ENCODE assay signal across 12 cellular contexts in genomic region chr22:36562261-36562835, GRCh38. TPM values are rescaled to one million over a fixed set of nuclear protein-coding genes. Genes with fewer than 3 reads are reported as not detected.
A peak's percentile ranks its signal among the peaks of the same experiment; 100 is the strongest.
DNase-seq lines count a peak whose midpoint lies in the region; ATAC-seq, FAIRE-seq and TF ChIP-seq lines count a peak whose summit lies in the region.
"Had no signal": no experiment of that assay in that cellular context is flagged by ENCODE, and none has a peak within 500 bp of the region (broad histone marks: within the 10 kb centered on the region; RNA-seq: fewer than 3 reads in every experiment).

No MANE protein-coding gene starts in this region.

- no peak overlapping the region for H3K4me2 ChIP-seq in mammary epithelial cell (ENCODE audit: insufficient read depth, low read depth, low read length)

- CTCF ChIA-PET in mammary epithelial cell (lab: Charles Lee; ENCODE audit: low non-redundant PET) = no interaction called here

- no peak overlapping the region for H3K27ac ChIP-seq in mammary epithelial cell (ENCODE audit: insufficient read depth, low read depth, low read length)

- in situ Hi-C loops in mammary epithelial cell (cut with MboI; ENCODE audit: low sequenced_read_pairs in 2 of 2) = no loop called here

- no peaks in the 10 kb centered on the region for H3K9me3 ChIP-seq in mammary epithelial cell (replicated peaks; ENCODE audit: insufficient read depth, low read length)
- no peaks in the 10 kb centered on the region for H3K9me3 ChIP-seq in mucosa of descending colon
- no peaks in the 10 kb centered on the region for H3K9me3 ChIP-seq in T-helper 17 cell (ENCODE audit: control insufficient read depth, low read length, poor library complexity, severe bottlenecking)

- H3K36me3 Mint-ChIP-seq in T-helper 17 cell (ENCODE audit: low read depth) = peaks cover 2% of the 10 kb centered on the region
- H3K36me3 Mint-ChIP-seq: naive B cell, T-cell had no signal

- no peak for TF ChIP-seq POLR2A in GM12892 (IDR thresholded peaks at IDR 0.05; ENCODE audit: low read depth, low read length)

- no peak for FAIRE-seq in GM12892 (lab: Jason Lieb, UNC)

- H3K4me3 Mint-ChIP-seq in T-helper 17 cell = no peak overlapping the region
- H3K4me3 Mint-ChIP-seq: T-cell had no signal

- dilution Hi-C loops in mammary epithelial cell (cut with HindIII; ENCODE audit: low sequenced_read_pairs) = no loop called here

- H3K79me2 ChIP-seq in mammary epithelial cell (ENCODE audit: insufficient read depth, low read length) = no peaks in the 10 kb centered on the region

- DNase-seq in Daoy (ENCODE audit: low read depth) (peak; percentile 85), LHCN-M2 (ENCODE audit: low read depth) (peak; percentile 41), mammary epithelial cell (peak; percentile 65), mucosa of descending colon (no peak), T-helper 17 cell (no peak), GM12892 (ENCODE audit: insufficient read length) (no peak)
- DNase-seq in activated CD8-positive, alpha-beta memory T cell treated with anti-CD3 and anti-CD28 coated beads, Interleukin-2, amount 50 U/mL, for 48 hours = no peak
- DNase-seq: DMS 273 treated with DMSO at 0.1 percent for 48 hours, naive B cell, NCI-H1105 treated with DMSO at 0.1 percent for 48 hours, T-cell had no signal

- no TSS peak for BruUV-seq in mammary epithelial cell (replicated peaks; lab: Mats Ljungman, UMichigan)

- no peak overlapping the region for H3K4me3 ChIP-seq in mammary epithelial cell (replicated peaks in 1 of 3; ENCODE audit: insufficient read depth in 1 of 3, low read depth in 2 of 3, low read length in 3 of 3)
- no peak overlapping the region for H3K4me3 ChIP-seq in mucosa of descending colon

- no peaks in the 10 kb centered on the region for H4K20me1 ChIP-seq in mammary epithelial cell (ENCODE audit: insufficient read depth, low read length)

- H3K4me1 ChIP-seq in mammary epithelial cell (ENCODE audit: insufficient read depth, low read length) (peaks cover 8% of the 10 kb centered on the region), mucosa of descending colon (ENCODE audit: low read depth) (no peaks in the 10 kb centered on the region)

- H3K27ac Mint-ChIP-seq in T-helper 17 cell = no peak overlapping the region
- H3K27ac Mint-ChIP-seq: T-cell had no signal

- H2AFZ ChIP-seq in mammary epithelial cell (ENCODE audit: low read depth, low read length) = peak overlapping the region; percentile 6

- no peaks in the 10 kb centered on the region for H3K36me3 ChIP-seq in mammary epithelial cell (ENCODE audit: insufficient read depth, low read length)
- no peaks in the 10 kb centered on the region for H3K36me3 ChIP-seq in mucosa of descending colon (ENCODE audit: low read depth)

- intact Hi-C loops in mammary epithelial cell (cut with micrococcal nuclease) = no loop called here
- intact Hi-C loops in mucosa of descending colon (cut with DNase I, micrococcal nuclease) = no loop called here

- peak; percentile 34 for ATAC-seq in mucosa of descending colon
- no peak for ATAC-seq in HG03175 (IDR thresholded peaks at IDR 0.05; ENCODE audit: unreplicated experiment)
- no peak for ATAC-seq in T-helper 17 cell
- ATAC-seq: T-cell had no signal

- H3K9ac ChIP-seq in mammary epithelial cell (ENCODE audit: insufficient read depth, low read length) = no peak overlapping the region

- H3K4me1 Mint-ChIP-seq in T-helper 17 cell = peaks cover 7% of the 10 kb centered on the region

- 77% methylated on average over 11 of the region's 11 CpGs for WGBS in mammary epithelial cell (ENCODE audit: low coverage, missing lambda C conversion rate)

- H3K27me3 ChIP-seq in mammary epithelial cell (ENCODE audit: insufficient read depth, low read length) = no peaks in the 10 kb centered on the region

- TF ChIP-seq CTCF in mammary epithelial cell (conservative IDR thresholded peaks at IDR 0.05 in 1 of 2, IDR thresholded peaks at IDR 0.05 in 1 of 2; ENCODE audit: extremely low read depth in 1 of 2, insufficient read depth in 1 of 2, low read depth in 1 of 2, low read length in 2 of 2) (no peak), mucosa of descending colon (IDR thresholded peaks at IDR 0.05) (no peak)

- peaks cover 54% of the 10 kb centered on the region for H3K27me3 Mint-ChIP-seq in T-helper 17 cell

RNA-seq across cellular contexts. Expression of gene EIF3D, which starts 33.4 kb away (rescaled TPM):
- 519 and 532 TPM in 2 replicates for total RNA-seq in Daoy (2014; rRNA removed; shearing (Covaris generic))
- 455 and 528 TPM in 2 replicates for total RNA-seq in LHCN-M2 (2014; rRNA removed)
- 244 TPM for polyA plus RNA-seq in LHCN-M2 (2012)
- total RNA-seq in mammary epithelial cell = 100 to 1,000 TPM; 210 to 354 TPM
- polyA plus RNA-seq in mammary epithelial cell = 497 TPM
- polyA minus RNA-seq in mammary epithelial cell = 395 TPM
- total RNA-seq in mucosa of descending colon = 100 to 1,000 TPM; 135 to 145 (median 142) TPM
- total RNA-seq in T-helper 17 cell = 100 to 1,000 TPM; 231 to 239 TPM
- 282 TPM for polyA plus RNA-seq in GM12892 (2012; ENCODE audit: missing spikeins)

RNA-seq across cellular contexts. Expression of gene FOXRED2, which starts 55.5 kb away (rescaled TPM):
- total RNA-seq in Daoy (2014; rRNA removed; shearing (Covaris generic)) = 3.6 and 4.5 TPM in 2 replicates
- total RNA-seq in LHCN-M2 (2014; rRNA removed) = 14.8 and 19.5 TPM in 2 replicates
- polyA plus RNA-seq in LHCN-M2 (2012) = 12.6 TPM
- 1 to 10 TPM; 5.8 to 7.4 TPM for total RNA-seq in mammary epithelial cell
- polyA plus RNA-seq in mammary epithelial cell = 4.4 TPM
- 12.1 TPM for polyA minus RNA-seq in mammary epithelial cell
- total RNA-seq in mucosa of descending colon = 1 to 10 TPM; 2.8 to 8.6 (median 6.4) TPM
- total RNA-seq in T-helper 17 cell = 1 to 10 TPM; 1.0 to 1.3 TPM
- polyA plus RNA-seq in GM12892 (2012; ENCODE audit: missing spikeins) = 3.4 TPM

Comparison
In these comparisons a context has a peak if more than half of its experiments do, and no peak if none do; other contexts are left out.
1. DNase-seq: peak in Daoy (single experiment), LHCN-M2 (single experiment) and mammary epithelial cell (single experiment); none in mucosa of descending colon (0 of 3), activated CD8-positive, alpha-beta memory T cell treated with anti-CD3 and anti-CD28 coated beads, Interleukin-2, amount 50 U/mL, for 48 hours (single experiment), T-helper 17 cell (0 of 3) and GM12892 (single experiment).